Comparison of ENCODE assay signal across 8 cellular contexts in the genomic region with DNA sequence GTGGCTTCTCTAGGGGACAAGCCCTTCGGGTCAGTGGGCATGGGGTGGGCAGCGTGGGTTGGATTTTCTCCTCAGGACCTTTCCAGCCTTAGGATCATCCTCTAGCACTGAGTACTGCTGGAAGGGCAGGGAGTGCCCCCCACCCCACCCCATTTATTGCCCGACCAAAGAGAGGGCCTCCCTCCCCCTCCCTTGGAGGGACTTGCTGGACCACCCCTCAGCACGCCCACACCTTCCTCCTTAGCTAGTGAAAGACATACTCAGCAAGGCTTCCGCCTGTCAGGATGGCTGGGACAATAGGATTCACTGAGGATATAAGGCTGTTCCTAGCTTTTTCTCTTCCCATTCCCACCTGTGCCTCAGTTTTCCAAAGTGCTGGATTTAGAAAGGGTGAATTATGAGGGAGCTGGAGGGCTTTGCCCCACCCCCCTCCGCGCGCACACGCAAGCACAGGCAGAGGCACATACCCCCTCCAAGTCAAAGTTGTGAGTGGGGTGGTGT. TPM values are rescaled to one million over a fixed set of nuclear protein-coding genes. Genes with fewer than 3 reads are reported as not detected.
DNase-seq lines count a peak whose midpoint lies in the region; ATAC-seq and TF ChIP-seq lines count a peak whose summit lies in the region.

No MANE protein-coding gene starts in this region.

- H2AFZ ChIP-seq in HCT116 (ENCODE audit: low read depth, low read length, poor library complexity, severe bottlenecking), result no peak overlapping the region

- H3K4me1 ChIP-seq in HCT116 (ENCODE audit: control insufficient read depth in 1 of 2, insufficient read depth in 2 of 2, low read length in 2 of 2), result peaks cover 45 to 73% of the 10 kb centered on the region in 2 experiments

- BruUV-seq in HCT116 (replicated peaks; lab: Mats Ljungman, UMichigan), result no TSS peak

- peak overlapping the region; percentile 81 for H3K9ac ChIP-seq in HCT116 (ENCODE audit: low read length)

- H3K4me3 Mint-ChIP-seq in activated CD4-positive, alpha-beta memory T cell treated with anti-CD3 and anti-CD28 coated beads, Interleukin-2, amount 10 ng/mL, durations not matched to agents 7 days and 5 days, result peak overlapping the region; percentile 74
- peak overlapping the region; percentile 83 for H3K4me3 Mint-ChIP-seq in stimulated activated memory B cell treated with anti-CD40 and anti-IgM and Interleukin-4, amounts not matched to agents 10 μg/mL and 1 μg/mL and 100 μg/mL, for 72 hours

- peaks cover 9% of the 10 kb centered on the region for H3K27me3 Mint-ChIP-seq in activated CD4-positive, alpha-beta memory T cell treated with anti-CD3 and anti-CD28 coated beads, Interleukin-2, amount 10 ng/mL, durations not matched to agents 7 days and 5 days
- H3K27me3 Mint-ChIP-seq in stimulated activated memory B cell treated with anti-CD40 and anti-IgM and Interleukin-4, amounts not matched to agents 10 μg/mL and 1 μg/mL and 100 μg/mL, for 72 hours, result no peaks in the 10 kb centered on the region

- no peak for TF ChIP-seq RAD21 in HCT116 (IDR thresholded peaks at IDR 0.05; ENCODE audit: low read depth)

- peak overlapping the region; percentile 65 to 74 for H3K4me3 ChIP-seq in HCT116 (replicated peaks in 1 of 2; ENCODE audit: low read depth in 1 of 2, low read length in 2 of 2)
- peak overlapping the region; percentile 2 for H3K4me3 ChIP-seq in iPS-11a (ENCODE audit: low read depth, low read length)

- H3K36me3 Mint-ChIP-seq in activated CD4-positive, alpha-beta memory T cell treated with anti-CD3 and anti-CD28 coated beads, Interleukin-2, amount 10 ng/mL, durations not matched to agents 7 days and 5 days (ENCODE audit: low read depth), result no peaks in the 10 kb centered on the region
- H3K36me3 Mint-ChIP-seq in stimulated activated memory B cell treated with anti-CD40 and anti-IgM and Interleukin-4, amounts not matched to agents 10 μg/mL and 1 μg/mL and 100 μg/mL, for 72 hours, result no peaks in the 10 kb centered on the region

- peak overlapping the region; percentile 93 for H3K4me2 ChIP-seq in HCT116 (ENCODE audit: low read length)

- no peak overlapping the region for H3K27ac Mint-ChIP-seq in activated CD4-positive, alpha-beta memory T cell treated with anti-CD3 and anti-CD28 coated beads, Interleukin-2, amount 10 ng/mL, durations not matched to agents 7 days and 5 days
- H3K27ac Mint-ChIP-seq in stimulated activated memory B cell treated with anti-CD40 and anti-IgM and Interleukin-4, amounts not matched to agents 10 μg/mL and 1 μg/mL and 100 μg/mL, for 72 hours, result peak overlapping the region; percentile 72

- peaks cover 40% of the 10 kb centered on the region for H3K79me2 ChIP-seq in HCT116 (ENCODE audit: insufficient read depth, low read length)

- peak overlapping the region; percentile 45 for H3K27ac ChIP-seq in HCT116 (ENCODE audit: low read depth, low read length)

- no peaks in the 10 kb centered on the region for H3K9me3 Mint-ChIP-seq in activated CD4-positive, alpha-beta memory T cell treated with anti-CD3 and anti-CD28 coated beads, Interleukin-2, amount 10 ng/mL, durations not matched to agents 7 days and 5 days
- no peaks in the 10 kb centered on the region for H3K9me3 Mint-ChIP-seq in stimulated activated memory B cell treated with anti-CD40 and anti-IgM and Interleukin-4, amounts not matched to agents 10 μg/mL and 1 μg/mL and 100 μg/mL, for 72 hours

- H3K4me1 Mint-ChIP-seq in activated CD4-positive, alpha-beta memory T cell treated with anti-CD3 and anti-CD28 coated beads, Interleukin-2, amount 10 ng/mL, durations not matched to agents 7 days and 5 days, result peaks cover 46% of the 10 kb centered on the region
- peaks cover 61% of the 10 kb centered on the region for H3K4me1 Mint-ChIP-seq in stimulated activated memory B cell treated with anti-CD40 and anti-IgM and Interleukin-4, amounts not matched to agents 10 μg/mL and 1 μg/mL and 100 μg/mL, for 72 hours

- POLR2A ChIA-PET in HCT116 (lab: Charles Lee), result interaction anchor here (1.3 to 3.0 kb wide), 2 partner anchors 24 to 34 kb away, joined by 4 to 27 read pairs; a partner anchor contains a TSS
- POLR2A ChIA-PET in activated CD4-positive, alpha-beta memory T cell treated with anti-CD3 and anti-CD28 coated beads, Interleukin-2, amount 10 ng/mL, durations not matched to agents 7 days and 5 days (lab: Charles Lee), result interaction anchor here (0.9 to 6.4 kb wide), 4 partner anchors 15 to 34 kb away, joined by 3 to 88 read pairs (median 14); a partner anchor contains a TSS

- no peaks in the 10 kb centered on the region for H3K9me3 ChIP-seq in HCT116 (ENCODE audit: control insufficient read depth in 1 of 2, insufficient read depth in 1 of 2, low read depth in 1 of 2, low read length in 2 of 2)

- DNase-seq in HCT116 (ENCODE audit: low read depth, low spot score) (no peak), C1 segment of cervical spinal cord (lab: John Stamatoyannopoulos, UW) (no peak)
- DNase-seq in activated CD4-positive, alpha-beta memory T cell treated with anti-CD3 and anti-CD28 coated beads, Interleukin-2, amount 10 ng/mL, durations not matched to agents 7 days and 5 days, result no peak

- TF ChIP-seq POLR2A in HCT116 (IDR thresholded peaks at IDR 0.05; ENCODE audit: borderline replicate concordance, extremely low read depth, insufficient read depth, insufficient read length), result no peak

- ATAC-seq in HCT116, result no peak
- ATAC-seq in stimulated activated memory B cell treated with anti-CD40 and anti-IgM and Interleukin-4, amounts not matched to agents 10 μg/mL and 1 μg/mL and 100 μg/mL, for 72 hours, result no peak
- ATAC-seq in HG02623 (IDR thresholded peaks at IDR 0.05; ENCODE audit: unreplicated experiment), result no peak
- ATAC-seq in GM19351 (IDR thresholded peaks at IDR 0.05; ENCODE audit: unreplicated experiment), result no peak
- ATAC-seq in GM21360 (IDR thresholded peaks at IDR 0.05; ENCODE audit: unreplicated experiment), result no peak

- TF ChIP-seq CTCF in HCT116 (IDR thresholded peaks at IDR 0.05 in 2 of 3, conservative IDR thresholded peaks at IDR 0.05 in 1 of 3; ENCODE audit: borderline replicate concordance in 1 of 3, insufficient read depth in 1 of 3, low read depth in 2 of 3, low read length in 2 of 3), result no peak

- H3K9me2 ChIP-seq in HCT116 (ENCODE audit: insufficient read depth), result no peaks in the 10 kb centered on the region

- CTCF ChIA-PET in HCT116 (lab: Charles Lee), result interaction anchor here (1.6 to 3.7 kb wide), 3 partner anchors 12 to 34 kb away, joined by 6 to 22 read pairs (median 8); no protein-coding TSS in a partner anchor
- CTCF ChIA-PET in activated CD4-positive, alpha-beta memory T cell treated with anti-CD3 and anti-CD28 coated beads, Interleukin-2, amount 10 ng/mL, durations not matched to agents 7 days and 5 days (lab: Charles Lee), result interaction anchor here (0.9 to 4.0 kb wide), 4 partner anchors 13 to 33 kb away, joined by 3 to 26 read pairs (median 10); a partner anchor contains a TSS

- no peaks in the 10 kb centered on the region for H3K27me3 ChIP-seq in HCT116 (ENCODE audit: insufficient read depth, low read length)

- RAD21 ChIA-PET in HCT116 (lab: Charles Lee; ENCODE audit: low non-redundant PET in 1 of 2, low total read pairs in 2 of 2, uncharacterized antibody in 2 of 2, unreplicated experiment in 2 of 2), result interaction anchor here in 1 of 2 experiments (1.4 kb wide), 1 partner anchor 23 kb away, joined by 3 read pairs; no protein-coding TSS in a partner anchor

- intact Hi-C loops in HCT116 (cut with micrococcal nuclease), result no loop called here

- H4K20me1 ChIP-seq in HCT116 (ENCODE audit: insufficient read depth), result peaks cover 4% of the 10 kb centered on the region; the same call in 1 of the 2 replicates

- H3K36me3 ChIP-seq in HCT116 (ENCODE audit: control insufficient read depth in 1 of 2, insufficient read depth in 2 of 2, low read length in 2 of 2), result peaks cover 0 to 8% of the 10 kb centered on the region in 2 experiments; a peak in 1 of 4 replicates

TF ChIP-seq in HCT116, 20 proteins besides CTCF, POLR2A, EP300 and RAD21 (continues in another document):
- TF ChIP-seq, protein P1, sequence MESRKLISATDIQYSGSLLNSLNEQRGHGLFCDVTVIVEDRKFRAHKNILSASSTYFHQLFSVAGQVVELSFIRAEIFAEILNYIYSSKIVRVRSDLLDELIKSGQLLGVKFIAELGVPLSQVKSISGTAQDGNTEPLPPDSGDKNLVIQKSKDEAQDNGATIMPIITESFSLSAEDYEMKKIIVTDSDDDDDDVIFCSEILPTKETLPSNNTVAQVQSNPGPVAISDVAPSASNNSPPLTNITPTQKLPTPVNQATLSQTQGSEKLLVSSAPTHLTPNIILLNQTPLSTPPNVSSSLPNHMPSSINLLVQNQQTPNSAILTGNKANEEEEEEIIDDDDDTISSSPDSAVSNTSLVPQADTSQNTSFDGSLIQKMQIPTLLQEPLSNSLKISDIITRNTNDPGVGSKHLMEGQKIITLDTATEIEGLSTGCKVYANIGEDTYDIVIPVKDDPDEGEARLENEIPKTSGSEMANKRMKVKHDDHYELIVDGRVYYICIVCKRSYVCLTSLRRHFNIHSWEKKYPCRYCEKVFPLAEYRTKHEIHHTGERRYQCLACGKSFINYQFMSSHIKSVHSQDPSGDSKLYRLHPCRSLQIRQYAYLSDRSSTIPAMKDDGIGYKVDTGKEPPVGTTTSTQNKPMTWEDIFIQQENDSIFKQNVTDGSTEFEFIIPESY (IDR thresholded peaks at IDR 0.05; ENCODE audit: extremely low read depth, insufficient replicate concordance, low read length), result no peak
- TF ChIP-seq EGR1 (IDR thresholded peaks at IDR 0.05; ENCODE audit: low read depth), result no peak
- TF ChIP-seq YY1 (IDR thresholded peaks at IDR 0.05; ENCODE audit: extremely low read depth, insufficient replicate concordance, low read depth, low read length), result no peak
- TF ChIP-seq CEBPB (IDR thresholded peaks at IDR 0.05; ENCODE audit: low read depth), result no peak

RNA-seq across cellular contexts. Expression of a gene that starts 0.9 kb away (rescaled TPM):
- total RNA-seq in HCT116 (2021; ENCODE audit: unreplicated experiment), result 67.6 TPM
- polyA plus RNA-seq in HCT116 (2012), result 60.2 and 73.6 TPM in 2 replicates
- total RNA-seq in activated CD4-positive, alpha-beta memory T cell treated with anti-CD3 and anti-CD28 coated beads, Interleukin-2, amount 10 ng/mL, durations not matched to agents 7 days and 5 days, result 10 to 100 TPM; 24.8 to 25.4 TPM

RNA-seq across cellular contexts. Expression of a gene that starts 5.8 kb away (rescaled TPM):
- not detected for total RNA-seq in HCT116 (2021; ENCODE audit: unreplicated experiment)
- polyA plus RNA-seq in HCT116 (2012), result 0.13 TPM in 1 of 2 replicates, not detected in the other
- total RNA-seq in activated CD4-positive, alpha-beta memory T cell treated with anti-CD3 and anti-CD28 coated beads, Interleukin-2, amount 10 ng/mL, durations not matched to agents 7 days and 5 days, result not detected

RNA-seq across cellular contexts. Expression of a gene that starts 24.4 kb away (rescaled TPM):
- 2,554 TPM for total RNA-seq in HCT116 (2021; ENCODE audit: unreplicated experiment)
- polyA plus RNA-seq in HCT116 (2012), result 1,463 and 1,823 TPM in 2 replicates
- total RNA-seq in activated CD4-positive, alpha-beta memory T cell treated with anti-CD3 and anti-CD28 coated beads, Interleukin-2, amount 10 ng/mL, durations not matched to agents 7 days and 5 days, result 100 to 1,000 TPM; 478 to 479 TPM

RNA-seq across cellular contexts. Expression of a gene that starts 34.8 kb away (rescaled TPM):
- total RNA-seq in HCT116 (2021; ENCODE audit: unreplicated experiment), result 50.5 TPM
- 35.2 and 47.5 TPM in 2 replicates for polyA plus RNA-seq in HCT116 (2012)
- total RNA-seq in activated CD4-positive, alpha-beta memory T cell treated with anti-CD3 and anti-CD28 coated beads, Interleukin-2, amount 10 ng/mL, durations not matched to agents 7 days and 5 days, result 10 to 100 TPM; 35.8 to 37.2 TPM

RNA-seq across cellular contexts. Expression of a gene that starts 42.8 kb away (rescaled TPM):
- total RNA-seq in HCT116 (2021; ENCODE audit: unreplicated experiment), result 7.6 TPM
- polyA plus RNA-seq in HCT116 (2012), result 6.2 and 8.2 TPM in 2 replicates
- 10 to 100 TPM; 20.8 to 21.7 TPM for total RNA-seq in activated CD4-positive, alpha-beta memory T cell treated with anti-CD3 and anti-CD28 coated beads, Interleukin-2, amount 10 ng/mL, durations not matched to agents 7 days and 5 days
